In the genomic region with DNA sequence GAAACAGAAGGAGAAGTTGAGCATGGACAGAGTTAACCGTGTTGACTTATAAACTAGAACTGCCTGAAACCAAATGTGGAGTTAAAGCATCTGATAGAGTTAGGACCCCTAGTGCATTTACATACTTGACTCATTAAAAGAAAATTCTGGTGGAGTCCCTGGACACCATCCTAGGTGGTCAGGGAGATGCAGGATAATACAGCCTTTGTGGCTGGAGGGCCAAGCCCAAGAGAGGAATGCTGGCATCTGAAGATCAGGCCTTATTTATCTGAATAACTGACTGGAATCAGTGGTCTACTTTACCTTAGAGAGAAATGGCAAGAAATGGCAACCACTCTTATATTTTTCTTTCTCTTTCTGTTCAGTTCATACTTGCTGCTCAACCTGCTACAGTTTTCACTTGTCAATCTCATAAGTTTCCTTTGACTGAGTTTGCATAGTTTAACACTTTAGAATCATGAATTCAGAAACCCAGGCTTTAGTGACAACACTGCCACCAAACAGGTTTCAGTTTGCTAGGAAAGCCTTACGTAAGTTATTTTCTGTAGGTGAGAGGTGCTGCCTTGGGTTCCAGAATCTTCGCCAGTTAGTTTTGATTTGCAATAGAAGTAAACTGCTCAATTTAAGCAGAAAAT, we compare ENCODE assay signal across 11 cellular contexts. TPM values are rescaled to one million over a fixed set of nuclear protein-coding genes. Genes with fewer than 3 reads are reported as not detected.
A peak's percentile ranks its signal among the peaks of the same experiment; 100 is the strongest.
DNase-seq lines count a peak whose midpoint lies in the region; ATAC-seq and TF ChIP-seq lines count a peak whose summit lies in the region.
"Had no signal": no experiment of that assay in that cellular context is flagged by ENCODE, and none has a peak within 500 bp of the region (broad histone marks: within the 10 kb centered on the region; RNA-seq: fewer than 3 reads in every experiment).

No MANE protein-coding gene starts in this region.

- no peaks in the 10 kb centered on the region for H3K9me3 Mint-ChIP-seq in activated CD8-positive, alpha-beta memory T cell treated with anti-CD3 and anti-CD28 coated beads, Interleukin-2, amount 10 ng/mL, durations not matched to agents 7 days and 5 days (ENCODE audit: low read depth)

- peaks cover 18% of the 10 kb centered on the region for H3K4me1 Mint-ChIP-seq in activated CD8-positive, alpha-beta memory T cell treated with anti-CD3 and anti-CD28 coated beads, Interleukin-2, amount 10 ng/mL, durations not matched to agents 7 days and 5 days

- TF ChIP-seq EP300 in sigmoid colon (IDR thresholded peaks at IDR 0.05), result no peak

- WGBS in sigmoid colon, 2 donors, result 92 to 95% methylated on average over 3 of the region's 3 CpGs

- TF ChIP-seq CTCF in sigmoid colon (IDR thresholded peaks at IDR 0.05), result no peak

- intact Hi-C loops in sigmoid colon (cut with DNase I), result no loop called here

- no peaks in the 10 kb centered on the region for H3K27me3 Mint-ChIP-seq in activated CD8-positive, alpha-beta memory T cell treated with anti-CD3 and anti-CD28 coated beads, Interleukin-2, amount 10 ng/mL, durations not matched to agents 7 days and 5 days

- H3K27ac ChIP-seq in sigmoid colon, result no peak overlapping the region
- H3K27ac ChIP-seq: dorsolateral prefrontal cortex had no signal

- H3K36me3 ChIP-seq in sigmoid colon, result no peaks in the 10 kb centered on the region

- H3K4me3 ChIP-seq in sigmoid colon, result no peak overlapping the region
- H3K4me3 ChIP-seq: dorsolateral prefrontal cortex, skin epidermis had no signal

- H3K27ac Mint-ChIP-seq in activated CD8-positive, alpha-beta memory T cell treated with anti-CD3 and anti-CD28 coated beads, Interleukin-2, amount 10 ng/mL, durations not matched to agents 7 days and 5 days, result peak overlapping the region; percentile 75

- TF ChIP-seq POLR2A in sigmoid colon (IDR thresholded peaks at IDR 0.05), result no peak

- H3K9me3 ChIP-seq in sigmoid colon, result no peaks in the 10 kb centered on the region

- H3K4me3 Mint-ChIP-seq in activated CD8-positive, alpha-beta memory T cell treated with anti-CD3 and anti-CD28 coated beads, Interleukin-2, amount 10 ng/mL, durations not matched to agents 7 days and 5 days, result peak overlapping the region; percentile 3

- no peak for DNase-seq in activated CD8-positive, alpha-beta memory T cell treated with anti-CD3 and anti-CD28 coated beads, Interleukin-2, amount 10 ng/mL, durations not matched to agents 7 days and 5 days
- no peak for DNase-seq in activated CD8-positive, alpha-beta memory T cell treated with anti-CD3 and anti-CD28 coated beads, Interleukin-2, amount 50 U/mL, for 48 hours
- peak; percentile 36 for DNase-seq in myocyte (ENCODE audit: low read depth)
- no peak for DNase-seq in UCSD-AML1 (lab: John Stamatoyannopoulos, UW; ENCODE audit: unreplicated experiment)
- DNase-seq in HCEC 1CT, result no peak
- DNase-seq in sigmoid colon, result no peak
- DNase-seq: activated CD8-positive, alpha-beta memory T cell treated with anti-CD3 and anti-CD28 coated beads, Interleukin-2, amount 50 U/mL, for 4 hours; dorsolateral prefrontal cortex had no signal

- H3K4me1 ChIP-seq in sigmoid colon, result no peaks in the 10 kb centered on the region

- peak; percentile 57 for ATAC-seq in activated CD8-positive, alpha-beta memory T cell treated with anti-CD3 and anti-CD28 coated beads, Interleukin-2, amount 10 ng/mL, durations not matched to agents 7 days and 5 days
- ATAC-seq in GM21529 (IDR thresholded peaks at IDR 0.05; ENCODE audit: unreplicated experiment), result peak; percentile 72
- ATAC-seq in HG03439 (IDR thresholded peaks at IDR 0.05; ENCODE audit: unreplicated experiment), result peak; percentile 78

- H3K36me3 Mint-ChIP-seq in activated CD8-positive, alpha-beta memory T cell treated with anti-CD3 and anti-CD28 coated beads, Interleukin-2, amount 10 ng/mL, durations not matched to agents 7 days and 5 days, result no peaks in the 10 kb centered on the region

- CTCF ChIA-PET in activated CD8-positive, alpha-beta memory T cell treated with anti-CD3 and anti-CD28 coated beads, Interleukin-2, amount 10 ng/mL, durations not matched to agents 7 days and 5 days (lab: Charles Lee), result no interaction called here

- no peaks in the 10 kb centered on the region for H3K27me3 ChIP-seq in sigmoid colon
- H3K27me3 ChIP-seq: dorsolateral prefrontal cortex had no signal

RNA-seq across cellular contexts. Expression of a gene that starts 10.2 kb away (rescaled TPM):
- under 1 TPM; 0.12 to 0.21 TPM for total RNA-seq in activated CD8-positive, alpha-beta memory T cell treated with anti-CD3 and anti-CD28 coated beads, Interleukin-2, amount 10 ng/mL, durations not matched to agents 7 days and 5 days
- 0.47 and 0.56 TPM in 2 replicates for total RNA-seq in myocyte
- polyA plus RNA-seq in myocyte (2012), result 0.15 TPM
- 10 to 100 TPM in 1 of 4 donors, 1 to 10 TPM in 3; 5.2 to 21.0 (median 6.0) TPM for total RNA-seq in sigmoid colon
- polyA plus RNA-seq in sigmoid colon, result 1 to 10 TPM in 1 of 3 donors, under 1 TPM in 2; 0.46 to 1.8 (median 0.54) TPM
